12 cellular contexts compared by ENCODE assay signal in the genomic region with DNA sequence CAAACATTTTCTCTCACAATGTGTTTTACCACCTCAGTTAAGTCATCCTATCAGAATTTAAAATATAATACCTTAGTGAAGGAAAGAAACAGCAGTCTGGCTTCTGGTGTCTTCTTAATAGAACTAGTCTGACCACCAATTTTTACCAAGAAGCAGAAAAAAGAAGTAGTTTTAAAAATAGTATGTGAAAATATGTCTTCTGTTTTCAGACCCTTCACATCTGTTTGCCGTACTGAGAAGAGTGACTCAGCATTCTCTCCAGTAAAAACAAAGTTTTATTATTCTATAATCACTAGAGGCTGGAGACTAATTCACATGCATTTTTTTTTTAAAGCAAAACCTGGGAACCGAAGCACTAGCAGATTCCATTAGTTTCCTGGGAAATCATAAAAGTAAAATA.
A peak's percentile ranks its signal among the peaks of the same experiment; 100 is the strongest.
DNase-seq lines count a peak whose midpoint lies in the region; ATAC-seq, FAIRE-seq and TF ChIP-seq lines count a peak whose summit lies in the region.
"Had no signal": no experiment of that assay in that cellular context is flagged by ENCODE, and none has a peak within 500 bp of the region (broad histone marks: within the 10 kb centered on the region; RNA-seq: fewer than 3 reads in every experiment).

No MANE protein-coding gene starts in this region.

- FAIRE-seq in A549 (lab: Jason Lieb, UNC) = no peak

- POLR2A ChIA-PET in A549 (lab: Yijun Ruan, JAX) = no interaction called here

- TF ChIP-seq POLR2A in A549 (IDR thresholded peaks at IDR 0.05; ENCODE audit: low read length) = no peak

- 0 out of 3 replicates have a peak, but pooled peaks cover 2% of the 10 kb centered on the region for H3K4me1 ChIP-seq in A549

- WGBS in A549 (ENCODE audit: missing lambda C conversion rate) = 26% methylated on average over 2 of the region's 2 CpGs

- no peak for TF ChIP-seq EP300 in A549 (IDR thresholded peaks at IDR 0.05)

- in situ Hi-C loops in astrocyte of the cerebellum (cut with HindIII; ENCODE audit: low sequenced_read_pairs) = no loop called here

- DNase-seq in A549 (ENCODE audit: low read depth in 1 of 2, low spot score in 1 of 2) (peak in 1 of 2 experiments; percentile 0), astrocyte of the cerebellum (ENCODE audit: low read depth) (peak; percentile 26), NCI-H1417 treated with DMSO at 0.1 percent for 48 hours (lab: John Stamatoyannopoulos, UW) (no peak), CD1c-positive myeloid dendritic cell (ENCODE audit: extremely low spot score) (no peak), SW 1271 (lab: John Stamatoyannopoulos, UW) (no peak)
- DNase-seq in effector CD4-positive, alpha-beta T cell = no peak
- DNase-seq: amniotic stem cell; CD8-positive, alpha-beta T cell; NCI-H774; occipital lobe had no signal

- no peaks in the 10 kb centered on the region for H3K9me3 ChIP-seq in A549

- no peak for ATAC-seq in A549
- peak; percentile 37 for ATAC-seq in GM19372 (IDR thresholded peaks at IDR 0.05; ENCODE audit: low read depth, unreplicated experiment)
- ATAC-seq in HG03196 (IDR thresholded peaks at IDR 0.05; ENCODE audit: unreplicated experiment) = peak; percentile 37
- ATAC-seq: CD8-positive, alpha-beta T cell had no signal

- H3K4me3 ChIP-seq in A549 (no peak overlapping the region), astrocyte of the cerebellum (ENCODE audit: low read depth, low read length) (no peak overlapping the region)

- no peak for TF ChIP-seq RAD21 in A549 (conservative IDR thresholded peaks at IDR 0.05 in 1 of 2, IDR thresholded peaks at IDR 0.05 in 1 of 2)

- H3K4me2 ChIP-seq in A549 = peak overlapping the region; percentile 49

- CTCF ChIA-PET in A549 (lab: Yijun Ruan, JAX) = no interaction called here

- TF ChIP-seq CTCF in A549 (IDR thresholded peaks at IDR 0.05) (no peak), astrocyte of the cerebellum (IDR thresholded peaks at IDR 0.05; ENCODE audit: low read depth, low read length, missing control alignments) (no peak)

- peak overlapping the region; percentile 45 to 52; a peak in 3 of 6 replicates for H3K27ac ChIP-seq in A549

TF ChIP-seq in A549, 52 proteins besides CTCF, POLR2A, EP300 and RAD21:
- TF ChIP-seq, protein P1, sequence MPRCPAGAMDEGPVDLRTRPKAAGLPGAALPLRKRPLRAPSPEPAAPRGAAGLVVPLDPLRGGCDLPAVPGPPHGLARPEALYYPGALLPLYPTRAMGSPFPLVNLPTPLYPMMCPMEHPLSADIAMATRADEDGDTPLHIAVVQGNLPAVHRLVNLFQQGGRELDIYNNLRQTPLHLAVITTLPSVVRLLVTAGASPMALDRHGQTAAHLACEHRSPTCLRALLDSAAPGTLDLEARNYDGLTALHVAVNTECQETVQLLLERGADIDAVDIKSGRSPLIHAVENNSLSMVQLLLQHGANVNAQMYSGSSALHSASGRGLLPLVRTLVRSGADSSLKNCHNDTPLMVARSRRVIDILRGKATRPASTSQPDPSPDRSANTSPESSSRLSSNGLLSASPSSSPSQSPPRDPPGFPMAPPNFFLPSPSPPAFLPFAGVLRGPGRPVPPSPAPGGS (IDR thresholded peaks at IDR 0.05) = no peak
- TF ChIP-seq PBX3 (IDR thresholded peaks at IDR 0.05) (no peak), RCOR1 (IDR thresholded peaks at IDR 0.05; ENCODE audit: low read depth, low read length) (no peak), TFCP2L1 (CRISPR knock-in tag; IDR thresholded peaks at IDR 0.05) (no peak), ZFP36 (IDR thresholded peaks at IDR 0.05; ENCODE audit: borderline replicate concordance, partially characterized antibody) (no peak), MAFK (IDR thresholded peaks at IDR 0.05; ENCODE audit: partially characterized antibody) (peak; percentile 73), NFE2L2 (conservative IDR thresholded peaks at IDR 0.05; ENCODE audit: low read length) (peak; percentile 58; the same call in 1 of the 2 replicates), KDM5A (IDR thresholded peaks at IDR 0.05) (no peak), CHD4 (IDR thresholded peaks at IDR 0.05; ENCODE audit: borderline replicate concordance) (no peak), RNF2 (IDR thresholded peaks at IDR 0.05; ENCODE audit: borderline replicate concordance, low read depth) (no peak), MAZ (IDR thresholded peaks at IDR 0.05; ENCODE audit: borderline replicate concordance, low read depth, low read length) (no peak), TP53 (CRISPR knock-in tag; IDR thresholded peaks at IDR 0.05) (no peak), CHD2 (IDR thresholded peaks at IDR 0.05; ENCODE audit: low read length, partially characterized antibody) (no peak), NR3C1 (IDR thresholded peaks at IDR 0.05) (no peak), CBX8 (IDR thresholded peaks at IDR 0.05) (no peak)
- TF ChIP-seq, protein P2, sequence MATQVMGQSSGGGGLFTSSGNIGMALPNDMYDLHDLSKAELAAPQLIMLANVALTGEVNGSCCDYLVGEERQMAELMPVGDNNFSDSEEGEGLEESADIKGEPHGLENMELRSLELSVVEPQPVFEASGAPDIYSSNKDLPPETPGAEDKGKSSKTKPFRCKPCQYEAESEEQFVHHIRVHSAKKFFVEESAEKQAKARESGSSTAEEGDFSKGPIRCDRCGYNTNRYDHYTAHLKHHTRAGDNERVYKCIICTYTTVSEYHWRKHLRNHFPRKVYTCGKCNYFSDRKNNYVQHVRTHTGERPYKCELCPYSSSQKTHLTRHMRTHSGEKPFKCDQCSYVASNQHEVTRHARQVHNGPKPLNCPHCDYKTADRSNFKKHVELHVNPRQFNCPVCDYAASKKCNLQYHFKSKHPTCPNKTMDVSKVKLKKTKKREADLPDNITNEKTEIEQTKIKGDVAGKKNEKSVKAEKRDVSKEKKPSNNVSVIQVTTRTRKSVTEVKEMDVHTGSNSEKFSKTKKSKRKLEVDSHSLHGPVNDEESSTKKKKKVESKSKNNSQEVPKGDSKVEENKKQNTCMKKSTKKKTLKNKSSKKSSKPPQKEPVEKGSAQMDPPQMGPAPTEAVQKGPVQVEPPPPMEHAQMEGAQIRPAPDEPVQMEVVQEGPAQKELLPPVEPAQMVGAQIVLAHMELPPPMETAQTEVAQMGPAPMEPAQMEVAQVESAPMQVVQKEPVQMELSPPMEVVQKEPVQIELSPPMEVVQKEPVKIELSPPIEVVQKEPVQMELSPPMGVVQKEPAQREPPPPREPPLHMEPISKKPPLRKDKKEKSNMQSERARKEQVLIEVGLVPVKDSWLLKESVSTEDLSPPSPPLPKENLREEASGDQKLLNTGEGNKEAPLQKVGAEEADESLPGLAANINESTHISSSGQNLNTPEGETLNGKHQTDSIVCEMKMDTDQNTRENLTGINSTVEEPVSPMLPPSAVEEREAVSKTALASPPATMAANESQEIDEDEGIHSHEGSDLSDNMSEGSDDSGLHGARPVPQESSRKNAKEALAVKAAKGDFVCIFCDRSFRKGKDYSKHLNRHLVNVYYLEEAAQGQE (IDR thresholded peaks at IDR 0.05) = no peak

Comparison
In these comparisons a context has a peak if more than half of its experiments do, and no peak if none do; other contexts are left out.
1. ATAC-seq: peak in GM19372 (single experiment) and HG03196 (single experiment); none in A549 (0 of 2).